8 cellular contexts compared by ENCODE assay signal in genomic region chr7:101169838-101170531, GRCh38. TPM values are rescaled to one million over a fixed set of nuclear protein-coding genes. Genes with fewer than 3 reads are reported as not detected.
DNase-seq lines count a peak whose midpoint lies in the region; ATAC-seq and TF ChIP-seq lines count a peak whose summit lies in the region.

No MANE protein-coding gene starts in this region.

- H3K4me1 ChIP-seq in breast epithelium: peaks cover 0 to 9% of the 10 kb centered on the region in 2 donors

- no peaks in the 10 kb centered on the region for H3K9me3 ChIP-seq in breast epithelium

- CTCF ChIA-PET in activated B cell treated with CpG ODN at 0.5 μM for 24 hours (lab: Charles Lee): interaction anchor here (1.0 to 2.8 kb wide), 3 partner anchors 23 to 26 kb away, joined by 3 to 11 read pairs (median 10); no protein-coding TSS in a partner anchor

- TF ChIP-seq CTCF in activated B cell treated with CpG ODN at 0.5 μM for 24 hours (IDR thresholded peaks at IDR 0.05) (peak; percentile 70), breast epithelium (IDR thresholded peaks at IDR 0.05) (peak; percentile 30 to 80 (median 74))

- H3K36me3 Mint-ChIP-seq in activated B cell treated with CpG ODN at 0.5 μM for 24 hours (ENCODE audit: low read depth): peaks cover 1% of the 10 kb centered on the region

- DNase-seq in NCI-H2029 (lab: John Stamatoyannopoulos, UW): peak; percentile 35
- DNase-seq in NCI-H2029 treated with DMSO at 0.1 percent for 48 hours (lab: John Stamatoyannopoulos, UW): no peak
- peak; percentile 20 for DNase-seq in NCI-H146 treated with DMSO at 0.1 percent for 48 hours (lab: John Stamatoyannopoulos, UW; ENCODE audit: unreplicated experiment)
- peak; percentile 73 for DNase-seq in activated B cell treated with CpG ODN at 0.5 μM for 24 hours
- DNase-seq in breast epithelium (ENCODE audit: low spot score in 2 of 2): peak; percentile 23 to 67
- peak; percentile 85 for DNase-seq in islet precursor cell
- peak; percentile 77 for DNase-seq in stimulated activated CD4-positive, alpha-beta T cell treated with anti-CD3 and anti-CD28 coated beads, Interleukin-2, amount 100 ng/mL, for 4 hours (ENCODE audit: low read depth)
- DNase-seq in OCI-M2 (lab: John Stamatoyannopoulos, UW; ENCODE audit: unreplicated experiment): no peak

- no peaks in the 10 kb centered on the region for H3K36me3 ChIP-seq in breast epithelium

- peaks cover 70% of the 10 kb centered on the region for H3K4me1 Mint-ChIP-seq in activated B cell treated with CpG ODN at 0.5 μM for 24 hours

- H3K4me3 Mint-ChIP-seq in activated B cell treated with CpG ODN at 0.5 μM for 24 hours: no peak overlapping the region

- peaks cover 68% of the 10 kb centered on the region for H3K27me3 Mint-ChIP-seq in activated B cell treated with CpG ODN at 0.5 μM for 24 hours

- POLR2A ChIA-PET in activated B cell treated with CpG ODN at 0.5 μM for 24 hours (lab: Charles Lee): interaction anchor here (0.8 kb wide), 1 partner anchor 26 kb away, joined by 7 read pairs; no protein-coding TSS in a partner anchor

- intact Hi-C loops in activated B cell treated with CpG ODN at 0.5 μM for 24 hours (cut with micrococcal nuclease) (loop anchor here (1.0 kb wide), 1 partner anchor 26 kb away; no protein-coding TSS in a partner anchor), breast epithelium (cut with DNase I; ENCODE audit: low total_unique reads) (no loop called here)

- H3K9me3 Mint-ChIP-seq in activated B cell treated with CpG ODN at 0.5 μM for 24 hours: no peaks in the 10 kb centered on the region

- no peak for TF ChIP-seq POLR2A in breast epithelium (IDR thresholded peaks at IDR 0.05)

- no peak overlapping the region for H3K27ac Mint-ChIP-seq in activated B cell treated with CpG ODN at 0.5 μM for 24 hours

- H3K27me3 ChIP-seq in breast epithelium: peaks cover 31 to 100% of the 10 kb centered on the region in 2 donors

- H3K27ac ChIP-seq in breast epithelium: no peak overlapping the region

- peak; percentile 71 for ATAC-seq in activated B cell treated with CpG ODN at 0.5 μM for 24 hours (ENCODE audit: low read depth)

- H3K4me3 ChIP-seq in breast epithelium: no peak overlapping the region

RNA-seq across cellular contexts. Expression of gene VGF, which starts 4.6 kb away (rescaled TPM):
- 0.07 and 0.11 TPM in 2 replicates for total RNA-seq in activated B cell treated with CpG ODN at 0.5 μM for 24 hours
- under 1 TPM in 1 of 3 donors, not detected in 2; 0.16 TPM for total RNA-seq in breast epithelium

RNA-seq across cellular contexts. Expression of gene NAT16, which starts 10.1 kb away (rescaled TPM):
- not detected in 2 replicates for total RNA-seq in activated B cell treated with CpG ODN at 0.5 μM for 24 hours
- total RNA-seq in breast epithelium: not detected

RNA-seq across cellular contexts. Expression of gene AP1S1, which starts 15.7 kb away (rescaled TPM):
- total RNA-seq in activated B cell treated with CpG ODN at 0.5 μM for 24 hours (19.2 and 22.7 TPM in 2 replicates), breast epithelium (10 to 100 TPM; 29.6 to 55.7 (median 44.6) TPM)

RNA-seq across cellular contexts. Expression of gene MOGAT3, which starts 30.9 kb away (rescaled TPM):
- total RNA-seq in activated B cell treated with CpG ODN at 0.5 μM for 24 hours (not detected in 2 replicates), breast epithelium (1 to 10 TPM in 1 of 3 donors, not detected in 2; 2.6 TPM)

RNA-seq across cellular contexts. Expression of gene SERPINE1, which starts 43.1 kb away (rescaled TPM):
- total RNA-seq in activated B cell treated with CpG ODN at 0.5 μM for 24 hours (not detected in 2 replicates), breast epithelium (10 to 100 TPM in 1 of 3 donors, 1 to 10 TPM in 2; 6.2 to 24.3 (median 7.4) TPM)

Comparison
In these comparisons a context has a peak if more than half of its experiments do, and no peak if none do; other contexts are left out.
1. DNase-seq: peak in NCI-H2029 (single experiment), NCI-H146 treated with DMSO at 0.1 percent for 48 hours (single experiment), activated B cell treated with CpG ODN at 0.5 μM for 24 hours (single experiment), breast epithelium (2 of 2), islet precursor cell (single experiment) and stimulated activated CD4-positive, alpha-beta T cell treated with anti-CD3 and anti-CD28 coated beads, Interleukin-2, amount 100 ng/mL, for 4 hours (single experiment); none in NCI-H2029 treated with DMSO at 0.1 percent for 48 hours (single experiment) and OCI-M2 (single experiment).